ENCODE assay signal across 16 cellular contexts in the genomic region with DNA sequence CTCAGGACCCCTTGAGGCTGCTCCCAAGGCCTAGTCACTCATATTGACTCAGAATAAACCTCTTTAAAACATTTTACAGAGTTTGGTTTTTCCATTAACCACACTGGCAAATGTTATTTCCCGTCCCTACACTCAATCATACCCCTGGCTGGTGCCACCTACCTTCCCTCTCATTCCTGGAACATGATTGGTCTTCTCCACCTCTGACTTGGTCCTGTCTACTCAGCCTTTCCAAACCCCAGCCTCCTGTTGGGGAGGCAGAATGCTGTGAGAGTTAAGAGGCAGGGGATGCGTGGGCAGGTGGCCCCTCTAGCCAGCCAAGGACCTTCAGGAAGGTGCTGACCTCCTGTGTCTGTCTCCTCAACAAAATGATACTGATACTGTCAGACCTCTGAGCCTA.
DNase-seq lines count a peak whose midpoint lies in the region; ATAC-seq, FAIRE-seq and TF ChIP-seq lines count a peak whose summit lies in the region.
"Had no signal": no experiment of that assay in that cellular context is flagged by ENCODE, and none has a peak within 500 bp of the region (broad histone marks: within the 10 kb centered on the region; RNA-seq: fewer than 3 reads in every experiment).

No MANE protein-coding gene starts in this region.

- TF ChIP-seq EP300 in K562 (IDR thresholded peaks at IDR 0.05; ENCODE audit: low read length), result no peak

- no peak overlapping the region for H2AFZ ChIP-seq in K562 (ENCODE audit: low read depth, low read length)

- H3K27me3 Mint-ChIP-seq in activated CD8-positive, alpha-beta T cell treated with anti-CD3 and anti-CD28 coated beads for 36 hours, result no peaks in the 10 kb centered on the region
- no peaks in the 10 kb centered on the region for H3K27me3 Mint-ChIP-seq in activated CD8-positive, alpha-beta T cell treated with anti-CD3 and anti-CD28 coated beads, Interleukin-2, amount 10 ng/mL, durations not matched to agents 7 days and 5 days (ENCODE audit: low read depth)
- H3K27me3 Mint-ChIP-seq: activated naive CD8-positive, alpha-beta T cell treated with anti-CD3 and anti-CD28 coated beads, Interleukin-2, amount 10 ng/mL, durations not matched to agents 7 days and 5 days had no signal

- H3K9ac ChIP-seq in K562 (ENCODE audit: insufficient read depth in 1 of 2, low read depth in 2 of 2, low read length in 2 of 2), result no peak overlapping the region

- H3K4me3 Mint-ChIP-seq in activated CD8-positive, alpha-beta T cell treated with anti-CD3 and anti-CD28 coated beads for 36 hours, result no peak overlapping the region
- no peak overlapping the region for H3K4me3 Mint-ChIP-seq in activated CD8-positive, alpha-beta T cell treated with anti-CD3 and anti-CD28 coated beads, Interleukin-2, amount 10 ng/mL, durations not matched to agents 7 days and 5 days
- H3K4me3 Mint-ChIP-seq: activated naive CD8-positive, alpha-beta T cell treated with anti-CD3 and anti-CD28 coated beads, Interleukin-2, amount 10 ng/mL, durations not matched to agents 7 days and 5 days; HFFc6 had no signal

- 54% methylated on average over 2 of the region's 2 CpGs for WGBS in K562 (ENCODE audit: insufficient coverage, low coverage, missing lambda C conversion rate)

- TF ChIP-seq POLR2A in K562 (conservative IDR thresholded peaks at IDR 0.05), result no peak

- H3K4me2 ChIP-seq in K562 (ENCODE audit: insufficient read depth, low read length), result no peak overlapping the region

- POLR2A ChIA-PET in activated CD8-positive, alpha-beta T cell treated with anti-CD3 and anti-CD28 coated beads for 36 hours (lab: Charles Lee), result no interaction called here
- POLR2A ChIA-PET in activated CD8-positive, alpha-beta T cell treated with anti-CD3 and anti-CD28 coated beads, Interleukin-2, amount 10 ng/mL, durations not matched to agents 7 days and 5 days (lab: Charles Lee), result no interaction called here
- POLR2A ChIA-PET in K562 (lab: Yijun Ruan, JAX), result interaction anchor here (0.6 kb wide), 1 partner anchor 12 kb away, joined by 3 read pairs; no protein-coding TSS in a partner anchor

- CTCF ChIA-PET in activated CD8-positive, alpha-beta T cell treated with anti-CD3 and anti-CD28 coated beads for 36 hours (lab: Charles Lee), result no interaction called here
- CTCF ChIA-PET in activated CD8-positive, alpha-beta T cell treated with anti-CD3 and anti-CD28 coated beads, Interleukin-2, amount 10 ng/mL, durations not matched to agents 7 days and 5 days (lab: Charles Lee), result no interaction called here
- CTCF ChIA-PET in K562 (lab: Yijun Ruan, JAX; ENCODE audit: low intra/inter-chr PET ratio), result no interaction called here

- no peak for TF ChIP-seq CTCF in activated CD8-positive, alpha-beta T cell treated with anti-CD3 and anti-CD28 coated beads for 36 hours (IDR thresholded peaks at IDR 0.05)
- TF ChIP-seq CTCF in K562 (IDR thresholded peaks at IDR 0.05 in 2 of 3, conservative IDR thresholded peaks at IDR 0.05 in 1 of 3; ENCODE audit: insufficient read depth in 2 of 3, low read depth in 1 of 3, low read length in 3 of 3) (no peak), D721Med (IDR thresholded peaks at IDR 0.05; ENCODE audit: insufficient read depth, missing control alignments) (no peak)

- H3K4me3 ChIP-seq in K562, result no peak overlapping the region
- H3K4me3 ChIP-seq: lower lobe of right lung, skin epidermis, tibial artery had no signal

- H3K27ac ChIP-seq in K562 (ENCODE audit: extremely low read depth, low read depth, low read length), result no peak overlapping the region
- H3K27ac ChIP-seq: lower lobe of right lung, tibial artery had no signal

- ATAC-seq in activated CD8-positive, alpha-beta T cell treated with anti-CD3 and anti-CD28 coated beads for 36 hours, result peak; percentile 9
- ATAC-seq in activated CD8-positive, alpha-beta T cell treated with anti-CD3 and anti-CD28 coated beads, Interleukin-2, amount 10 ng/mL, durations not matched to agents 7 days and 5 days, result no peak
- peak; percentile 25; the same call in 1 of the 3 replicates for ATAC-seq in K562
- ATAC-seq: lower lobe of right lung had no signal

- intact Hi-C loops in activated CD8-positive, alpha-beta T cell treated with anti-CD3 and anti-CD28 coated beads for 36 hours (cut with micrococcal nuclease), result no loop called here
- intact Hi-C loops in K562 (cut with micrococcal nuclease), result no loop called here

- H3K9me3 ChIP-seq in K562 (replicated peaks; ENCODE audit: control insufficient read depth, insufficient read depth, low read depth, low read length), result no peaks in the 10 kb centered on the region
- H3K9me3 ChIP-seq: lower lobe of right lung, tibial artery had no signal

- no peak for TF ChIP-seq RAD21 in K562 (CRISPR knock-in tag; conservative IDR thresholded peaks at IDR 0.05 in 1 of 2, IDR thresholded peaks at IDR 0.05 in 1 of 2)

- no peaks in the 10 kb centered on the region for H4K20me1 ChIP-seq in K562 (replicated peaks; ENCODE audit: control insufficient read depth, insufficient read depth, low read length)

- peak overlapping the region; percentile 71 for H3K27ac Mint-ChIP-seq in activated CD8-positive, alpha-beta T cell treated with anti-CD3 and anti-CD28 coated beads for 36 hours
- H3K27ac Mint-ChIP-seq in activated CD8-positive, alpha-beta T cell treated with anti-CD3 and anti-CD28 coated beads, Interleukin-2, amount 10 ng/mL, durations not matched to agents 7 days and 5 days, result no peak overlapping the region
- H3K27ac Mint-ChIP-seq: activated naive CD8-positive, alpha-beta T cell treated with anti-CD3 and anti-CD28 coated beads, Interleukin-2, amount 10 ng/mL, durations not matched to agents 7 days and 5 days had no signal

- no peaks in the 10 kb centered on the region for H3K9me3 Mint-ChIP-seq in activated CD8-positive, alpha-beta T cell treated with anti-CD3 and anti-CD28 coated beads for 36 hours
- no peaks in the 10 kb centered on the region for H3K9me3 Mint-ChIP-seq in activated CD8-positive, alpha-beta T cell treated with anti-CD3 and anti-CD28 coated beads, Interleukin-2, amount 10 ng/mL, durations not matched to agents 7 days and 5 days (ENCODE audit: insufficient read depth)
- H3K9me3 Mint-ChIP-seq: activated naive CD8-positive, alpha-beta T cell treated with anti-CD3 and anti-CD28 coated beads, Interleukin-2, amount 10 ng/mL, durations not matched to agents 7 days and 5 days; HFFc6 had no signal

- H3K36me3 Mint-ChIP-seq in activated CD8-positive, alpha-beta T cell treated with anti-CD3 and anti-CD28 coated beads for 36 hours (ENCODE audit: low read depth), result no peaks in the 10 kb centered on the region
- H3K36me3 Mint-ChIP-seq in activated CD8-positive, alpha-beta T cell treated with anti-CD3 and anti-CD28 coated beads, Interleukin-2, amount 10 ng/mL, durations not matched to agents 7 days and 5 days (ENCODE audit: low read depth), result no peaks in the 10 kb centered on the region
- H3K36me3 Mint-ChIP-seq: activated naive CD8-positive, alpha-beta T cell treated with anti-CD3 and anti-CD28 coated beads, Interleukin-2, amount 10 ng/mL, durations not matched to agents 7 days and 5 days had no signal

- peaks cover 5% of the 10 kb centered on the region in 2 experiments; a peak in 3 of 5 replicates for H3K4me1 ChIP-seq in K562 (replicated peaks in 1 of 2; ENCODE audit: control insufficient read depth in 2 of 2, insufficient read depth in 2 of 2, low read length in 2 of 2)

- H3K9me1 ChIP-seq in K562 (ENCODE audit: control insufficient read depth, insufficient read depth, low read length), result no peaks in the 10 kb centered on the region

- no peaks in the 10 kb centered on the region for H3K36me3 ChIP-seq in K562 (ENCODE audit: control insufficient read depth, insufficient read depth, low read length)
- H3K36me3 ChIP-seq: lower lobe of right lung, tibial artery had no signal

- H3K79me2 ChIP-seq in K562 (ENCODE audit: control insufficient read depth, insufficient read depth, low read length), result no peaks in the 10 kb centered on the region

- H3K27me3 ChIP-seq in K562 (ENCODE audit: control insufficient read depth in 2 of 2, insufficient read depth in 2 of 2, low read length in 2 of 2), result no peaks in the 10 kb centered on the region
- H3K27me3 ChIP-seq: tibial artery had no signal

- FAIRE-seq in K562 (lab: Jason Lieb, UNC) (no peak), D721Med (lab: Jason Lieb, UNC) (no peak)

- no TSS peak for BruUV-seq in K562 (replicated peaks; lab: Mats Ljungman, UMichigan)

- DNase-seq in activated CD8-positive, alpha-beta T cell treated with anti-CD3 and anti-CD28 coated beads for 36 hours, result no peak
- DNase-seq in activated CD8-positive, alpha-beta T cell treated with anti-CD3 and anti-CD28 coated beads, Interleukin-2, amount 10 ng/mL, durations not matched to agents 7 days and 5 days, result no peak
- DNase-seq in HT1080 (ENCODE audit: low read depth) (peak; percentile 49), K562 (ENCODE audit: extremely low read depth in 1 of 4, low spot score in 3 of 4) (no peak), NCI-H1105 (lab: John Stamatoyannopoulos, UW) (no peak), medulla oblongata (ENCODE audit: extremely low spot score) (no peak), D721Med (ENCODE audit: insufficient read length, low spot score) (no peak)
- DNase-seq in stimulated activated CD8-positive, alpha-beta memory T cell treated with anti-CD3 and anti-CD28 coated beads, Interleukin-4, amount 100 ng/mL, for 48 hours, result peak; percentile 37
- DNase-seq: activated CD4-positive, alpha-beta T cell treated with anti-CD3 and anti-CD28 coated beads for 4 hours; activated naive CD8-positive, alpha-beta T cell treated with anti-CD3 and anti-CD28 coated beads, Interleukin-2, amount 10 ng/mL, durations not matched to agents 7 days and 5 days; lower lobe of right lung; nucleus accumbens; OCI-M1; tibial artery had no signal

- in situ Hi-C loops in K562 (cut with MboI), result no loop called here

- peaks cover 22% of the 10 kb centered on the region for H3K4me1 Mint-ChIP-seq in activated CD8-positive, alpha-beta T cell treated with anti-CD3 and anti-CD28 coated beads for 36 hours (ENCODE audit: low read depth)
- H3K4me1 Mint-ChIP-seq in activated CD8-positive, alpha-beta T cell treated with anti-CD3 and anti-CD28 coated beads, Interleukin-2, amount 10 ng/mL, durations not matched to agents 7 days and 5 days (ENCODE audit: low read depth), result peaks cover 11% of the 10 kb centered on the region

TF ChIP-seq in K562, 482 proteins besides CTCF, POLR2A, EP300 and RAD21:
- no peak for TF ChIP-seq ZNF507 (tag; conservative IDR thresholded peaks at IDR 0.05)
- TF ChIP-seq FOSL1 (tag; conservative IDR thresholded peaks at IDR 0.05), result peak; percentile 1; the same call in 1 of the 2 replicates

Comparison
In these comparisons a context has a peak if more than half of its experiments do, and no peak if none do; other contexts are left out.
1. DNase-seq: peak in HT1080 (single experiment) and stimulated activated CD8-positive, alpha-beta memory T cell treated with anti-CD3 and anti-CD28 coated beads, Interleukin-4, amount 100 ng/mL, for 48 hours (single experiment); none in activated CD8-positive, alpha-beta T cell treated with anti-CD3 and anti-CD28 coated beads for 36 hours (single experiment), activated CD8-positive, alpha-beta T cell treated with anti-CD3 and anti-CD28 coated beads, Interleukin-2, amount 10 ng/mL, durations not matched to agents 7 days and 5 days (single experiment), K562 (0 of 4), NCI-H1105 (single experiment), medulla oblongata (single experiment) and D721Med (single experiment).